1 cellular context compared by ENCODE assay signal in the genomic region with DNA sequence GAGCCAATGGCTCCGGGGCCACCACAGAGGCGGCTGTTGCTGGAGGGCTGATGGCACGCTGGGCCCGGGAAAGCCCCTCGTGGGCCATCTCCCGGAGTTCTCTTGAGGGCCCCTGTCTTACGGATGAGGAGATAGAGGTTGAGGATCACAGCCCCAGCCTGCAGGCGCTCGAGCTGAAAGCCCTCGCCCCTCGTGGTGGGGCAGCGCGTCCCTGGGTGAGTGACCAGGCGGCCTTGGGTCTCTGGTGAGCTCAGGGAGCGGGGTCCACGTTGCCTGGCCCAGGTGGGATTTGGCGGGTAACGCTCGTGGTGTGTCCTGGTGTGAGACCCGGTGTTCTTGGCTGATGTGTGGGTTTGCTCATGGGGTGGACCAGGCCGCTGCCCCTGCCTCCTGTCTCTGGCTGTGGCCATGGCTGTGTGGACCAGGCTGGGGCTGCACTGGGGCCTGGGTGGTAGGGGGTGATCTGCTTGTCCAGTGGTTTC.
TF ChIP-seq lines count a peak whose summit lies in the region.

No MANE protein-coding gene starts in this region.

TF ChIP-seq in HepG2, 621 proteins besides CTCF, POLR2A, EP300 and RAD21:
- TF ChIP-seq EEA1 (CRISPR knock-in tag; IDR thresholded peaks at IDR 0.05; ENCODE audit: borderline replicate concordance) (0 out of 2 replicates have a peak, but pooled peaks have one; percentile 42), SRY (CRISPR knock-in tag; IDR thresholded peaks at IDR 0.05) (no peak), HOXA3 (CRISPR knock-in tag; IDR thresholded peaks at IDR 0.05) (peak; percentile 43; the same call in 1 of the 2 replicates), ZNF605 (CRISPR knock-in tag; IDR thresholded peaks at IDR 0.05) (0 out of 2 replicates have a peak, but pooled peaks have one; percentile 45), ZNF34 (CRISPR knock-in tag; IDR thresholded peaks at IDR 0.05; ENCODE audit: borderline replicate concordance) (0 out of 2 replicates have a peak, but pooled peaks have one; percentile 14), PHB2 (IDR thresholded peaks at IDR 0.05; ENCODE audit: partially characterized antibody) (no peak), ZNF232 (CRISPR knock-in tag; IDR thresholded peaks at IDR 0.05; ENCODE audit: borderline replicate concordance) (0 out of 2 replicates have a peak, but pooled peaks have one; percentile 31), AKAP8 (CRISPR knock-in tag; IDR thresholded peaks at IDR 0.05) (0 out of 2 replicates have a peak, but pooled peaks have one; percentile 28), ZBTB38 (CRISPR knock-in tag; IDR thresholded peaks at IDR 0.05) (peak; percentile 23; the same call in 1 of the 2 replicates), TBL1XR1 (IDR thresholded peaks at IDR 0.05; ENCODE audit: borderline replicate concordance, low read length, partially characterized antibody) (no peak), ZFX (CRISPR knock-in tag; IDR thresholded peaks at IDR 0.05; ENCODE audit: low read depth) (0 out of 2 replicates have a peak, but pooled peaks have one; percentile 22), ARNT2 (CRISPR knock-in tag; IDR thresholded peaks at IDR 0.05; ENCODE audit: low read depth) (0 out of 2 replicates have a peak, but pooled peaks have one; percentile 2), ZFP82 (CRISPR knock-in tag; IDR thresholded peaks at IDR 0.05; ENCODE audit: borderline replicate concordance) (peak; percentile 48; the same call in 1 of the 2 replicates), MIXL1 (CRISPR knock-in tag; IDR thresholded peaks at IDR 0.05) (no peak)
- TF ChIP-seq, protein P1, sequence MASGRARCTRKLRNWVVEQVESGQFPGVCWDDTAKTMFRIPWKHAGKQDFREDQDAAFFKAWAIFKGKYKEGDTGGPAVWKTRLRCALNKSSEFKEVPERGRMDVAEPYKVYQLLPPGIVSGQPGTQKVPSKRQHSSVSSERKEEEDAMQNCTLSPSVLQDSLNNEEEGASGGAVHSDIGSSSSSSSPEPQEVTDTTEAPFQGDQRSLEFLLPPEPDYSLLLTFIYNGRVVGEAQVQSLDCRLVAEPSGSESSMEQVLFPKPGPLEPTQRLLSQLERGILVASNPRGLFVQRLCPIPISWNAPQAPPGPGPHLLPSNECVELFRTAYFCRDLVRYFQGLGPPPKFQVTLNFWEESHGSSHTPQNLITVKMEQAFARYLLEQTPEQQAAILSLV (CRISPR knock-in tag; IDR thresholded peaks at IDR 0.05; ENCODE audit: borderline replicate concordance), result peak; percentile 63; the same call in 1 of the 2 replicates
- TF ChIP-seq, protein P2, sequence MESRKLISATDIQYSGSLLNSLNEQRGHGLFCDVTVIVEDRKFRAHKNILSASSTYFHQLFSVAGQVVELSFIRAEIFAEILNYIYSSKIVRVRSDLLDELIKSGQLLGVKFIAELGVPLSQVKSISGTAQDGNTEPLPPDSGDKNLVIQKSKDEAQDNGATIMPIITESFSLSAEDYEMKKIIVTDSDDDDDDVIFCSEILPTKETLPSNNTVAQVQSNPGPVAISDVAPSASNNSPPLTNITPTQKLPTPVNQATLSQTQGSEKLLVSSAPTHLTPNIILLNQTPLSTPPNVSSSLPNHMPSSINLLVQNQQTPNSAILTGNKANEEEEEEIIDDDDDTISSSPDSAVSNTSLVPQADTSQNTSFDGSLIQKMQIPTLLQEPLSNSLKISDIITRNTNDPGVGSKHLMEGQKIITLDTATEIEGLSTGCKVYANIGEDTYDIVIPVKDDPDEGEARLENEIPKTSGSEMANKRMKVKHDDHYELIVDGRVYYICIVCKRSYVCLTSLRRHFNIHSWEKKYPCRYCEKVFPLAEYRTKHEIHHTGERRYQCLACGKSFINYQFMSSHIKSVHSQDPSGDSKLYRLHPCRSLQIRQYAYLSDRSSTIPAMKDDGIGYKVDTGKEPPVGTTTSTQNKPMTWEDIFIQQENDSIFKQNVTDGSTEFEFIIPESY (CRISPR knock-in tag; IDR thresholded peaks at IDR 0.05), result peak; percentile 66; the same call in 1 of the 2 replicates
- TF ChIP-seq, protein P3, sequence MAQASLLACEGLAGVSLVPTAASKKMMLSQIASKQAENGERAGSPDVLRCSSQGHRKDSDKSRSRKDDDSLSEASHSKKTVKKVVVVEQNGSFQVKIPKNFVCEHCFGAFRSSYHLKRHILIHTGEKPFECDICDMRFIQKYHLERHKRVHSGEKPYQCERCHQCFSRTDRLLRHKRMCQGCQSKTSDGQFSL (CRISPR knock-in tag; IDR thresholded peaks at IDR 0.05), result no peak
- TF ChIP-seq, protein P4, sequence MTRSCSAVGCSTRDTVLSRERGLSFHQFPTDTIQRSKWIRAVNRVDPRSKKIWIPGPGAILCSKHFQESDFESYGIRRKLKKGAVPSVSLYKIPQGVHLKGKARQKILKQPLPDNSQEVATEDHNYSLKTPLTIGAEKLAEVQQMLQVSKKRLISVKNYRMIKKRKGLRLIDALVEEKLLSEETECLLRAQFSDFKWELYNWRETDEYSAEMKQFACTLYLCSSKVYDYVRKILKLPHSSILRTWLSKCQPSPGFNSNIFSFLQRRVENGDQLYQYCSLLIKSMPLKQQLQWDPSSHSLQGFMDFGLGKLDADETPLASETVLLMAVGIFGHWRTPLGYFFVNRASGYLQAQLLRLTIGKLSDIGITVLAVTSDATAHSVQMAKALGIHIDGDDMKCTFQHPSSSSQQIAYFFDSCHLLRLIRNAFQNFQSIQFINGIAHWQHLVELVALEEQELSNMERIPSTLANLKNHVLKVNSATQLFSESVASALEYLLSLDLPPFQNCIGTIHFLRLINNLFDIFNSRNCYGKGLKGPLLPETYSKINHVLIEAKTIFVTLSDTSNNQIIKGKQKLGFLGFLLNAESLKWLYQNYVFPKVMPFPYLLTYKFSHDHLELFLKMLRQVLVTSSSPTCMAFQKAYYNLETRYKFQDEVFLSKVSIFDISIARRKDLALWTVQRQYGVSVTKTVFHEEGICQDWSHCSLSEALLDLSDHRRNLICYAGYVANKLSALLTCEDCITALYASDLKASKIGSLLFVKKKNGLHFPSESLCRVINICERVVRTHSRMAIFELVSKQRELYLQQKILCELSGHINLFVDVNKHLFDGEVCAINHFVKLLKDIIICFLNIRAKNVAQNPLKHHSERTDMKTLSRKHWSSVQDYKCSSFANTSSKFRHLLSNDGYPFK (CRISPR knock-in tag; IDR thresholded peaks at IDR 0.05; ENCODE audit: borderline replicate concordance), result 0 out of 2 replicates have a peak, but pooled peaks have one; percentile 4
- TF ChIP-seq, protein P5, sequence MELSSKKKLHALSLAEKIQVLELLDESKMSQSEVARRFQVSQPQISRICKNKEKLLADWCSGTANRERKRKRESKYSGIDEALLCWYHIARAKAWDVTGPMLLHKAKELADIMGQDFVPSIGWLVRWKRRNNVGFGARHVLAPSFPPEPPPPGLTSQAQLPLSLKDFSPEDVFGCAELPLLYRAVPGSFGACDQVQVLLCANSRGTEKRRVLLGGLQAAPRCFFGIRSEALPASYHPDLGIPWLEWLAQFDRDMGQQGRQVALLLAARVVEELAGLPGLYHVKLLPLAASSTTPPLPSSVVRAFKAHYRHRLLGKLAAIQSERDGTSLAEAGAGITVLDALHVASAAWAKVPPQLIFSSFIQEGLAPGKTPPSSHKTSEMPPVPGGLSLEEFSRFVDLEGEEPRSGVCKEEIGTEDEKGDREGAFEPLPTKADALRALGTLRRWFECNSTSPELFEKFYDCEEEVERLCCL (CRISPR knock-in tag; IDR thresholded peaks at IDR 0.05; ENCODE audit: borderline replicate concordance), result 0 out of 2 replicates have a peak, but pooled peaks have one; percentile 5
- TF ChIP-seq, protein P6, sequence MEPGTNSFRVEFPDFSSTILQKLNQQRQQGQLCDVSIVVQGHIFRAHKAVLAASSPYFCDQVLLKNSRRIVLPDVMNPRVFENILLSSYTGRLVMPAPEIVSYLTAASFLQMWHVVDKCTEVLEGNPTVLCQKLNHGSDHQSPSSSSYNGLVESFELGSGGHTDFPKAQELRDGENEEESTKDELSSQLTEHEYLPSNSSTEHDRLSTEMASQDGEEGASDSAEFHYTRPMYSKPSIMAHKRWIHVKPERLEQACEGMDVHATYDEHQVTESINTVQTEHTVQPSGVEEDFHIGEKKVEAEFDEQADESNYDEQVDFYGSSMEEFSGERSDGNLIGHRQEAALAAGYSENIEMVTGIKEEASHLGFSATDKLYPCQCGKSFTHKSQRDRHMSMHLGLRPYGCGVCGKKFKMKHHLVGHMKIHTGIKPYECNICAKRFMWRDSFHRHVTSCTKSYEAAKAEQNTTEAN (CRISPR knock-in tag; conservative IDR thresholded peaks at IDR 0.05), result 0 out of 2 replicates have a peak, but pooled peaks have one; percentile 11
- TF ChIP-seq, protein P7, sequence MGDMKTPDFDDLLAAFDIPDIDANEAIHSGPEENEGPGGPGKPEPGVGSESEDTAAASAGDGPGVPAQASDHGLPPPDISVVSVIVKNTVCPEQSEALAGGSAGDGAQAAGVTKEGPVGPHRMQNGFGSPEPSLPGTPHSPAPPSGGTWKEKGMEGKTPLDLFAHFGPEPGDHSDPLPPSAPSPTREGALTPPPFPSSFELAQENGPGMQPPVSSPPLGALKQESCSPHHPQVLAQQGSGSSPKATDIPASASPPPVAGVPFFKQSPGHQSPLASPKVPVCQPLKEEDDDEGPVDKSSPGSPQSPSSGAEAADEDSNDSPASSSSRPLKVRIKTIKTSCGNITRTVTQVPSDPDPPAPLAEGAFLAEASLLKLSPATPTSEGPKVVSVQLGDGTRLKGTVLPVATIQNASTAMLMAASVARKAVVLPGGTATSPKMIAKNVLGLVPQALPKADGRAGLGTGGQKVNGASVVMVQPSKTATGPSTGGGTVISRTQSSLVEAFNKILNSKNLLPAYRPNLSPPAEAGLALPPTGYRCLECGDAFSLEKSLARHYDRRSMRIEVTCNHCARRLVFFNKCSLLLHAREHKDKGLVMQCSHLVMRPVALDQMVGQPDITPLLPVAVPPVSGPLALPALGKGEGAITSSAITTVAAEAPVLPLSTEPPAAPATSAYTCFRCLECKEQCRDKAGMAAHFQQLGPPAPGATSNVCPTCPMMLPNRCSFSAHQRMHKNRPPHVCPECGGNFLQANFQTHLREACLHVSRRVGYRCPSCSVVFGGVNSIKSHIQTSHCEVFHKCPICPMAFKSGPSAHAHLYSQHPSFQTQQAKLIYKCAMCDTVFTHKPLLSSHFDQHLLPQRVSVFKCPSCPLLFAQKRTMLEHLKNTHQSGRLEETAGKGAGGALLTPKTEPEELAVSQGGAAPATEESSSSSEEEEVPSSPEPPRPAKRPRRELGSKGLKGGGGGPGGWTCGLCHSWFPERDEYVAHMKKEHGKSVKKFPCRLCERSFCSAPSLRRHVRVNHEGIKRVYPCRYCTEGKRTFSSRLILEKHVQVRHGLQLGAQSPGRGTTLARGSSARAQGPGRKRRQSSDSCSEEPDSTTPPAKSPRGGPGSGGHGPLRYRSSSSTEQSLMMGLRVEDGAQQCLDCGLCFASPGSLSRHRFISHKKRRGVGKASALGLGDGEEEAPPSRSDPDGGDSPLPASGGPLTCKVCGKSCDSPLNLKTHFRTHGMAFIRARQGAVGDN (CRISPR knock-in tag; IDR thresholded peaks at IDR 0.05), result peak; percentile 5; the same call in 1 of the 2 replicates
